10 cellular contexts compared by ENCODE assay signal in the genomic region with DNA sequence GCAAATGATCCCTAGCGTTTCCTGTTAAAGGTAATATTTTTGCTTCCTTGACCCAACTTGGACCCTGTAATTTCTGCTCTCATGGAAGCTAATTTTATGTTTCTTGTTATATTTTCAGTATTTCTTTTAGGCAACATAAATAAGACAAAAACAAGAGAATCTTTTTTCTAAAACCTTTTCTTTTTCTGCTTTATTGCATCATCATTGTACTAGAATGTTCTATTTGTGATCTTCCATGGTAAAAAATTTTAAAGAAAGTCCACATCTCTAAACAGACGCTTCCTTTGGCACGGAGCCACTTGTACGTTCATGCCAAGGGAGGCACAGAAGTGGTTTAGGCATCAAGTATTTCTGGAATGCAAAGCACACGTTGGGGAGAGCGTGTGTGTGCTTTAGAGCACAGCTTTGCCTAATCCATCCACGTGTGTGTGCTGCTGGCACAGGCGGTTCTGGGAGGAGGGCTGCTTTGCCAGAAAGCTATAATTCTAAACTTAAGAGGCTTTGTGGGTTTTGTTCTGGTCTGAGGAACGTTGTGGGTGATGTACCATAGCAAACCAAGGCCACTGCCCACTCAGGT.
DNase-seq lines count a peak whose midpoint lies in the region; ATAC-seq and TF ChIP-seq lines count a peak whose summit lies in the region.
"Had no signal": no experiment of that assay in that cellular context is flagged by ENCODE, and none has a peak within 500 bp of the region (broad histone marks: within the 10 kb centered on the region; RNA-seq: fewer than 3 reads in every experiment).

No MANE protein-coding gene starts in this region.

- H3K14ac ChIP-seq in neuronal stem cell (ENCODE audit: low read length), result no peak overlapping the region

- H3K27me3 Mint-ChIP-seq in natural killer cell (ENCODE audit: low read depth in 2 of 2), result peaks cover 0 to 2% of the 10 kb centered on the region in 2 donors

- H2BK15ac ChIP-seq in neuronal stem cell (ENCODE audit: low read length), result no peak overlapping the region

- no peak for TF ChIP-seq POLR2A in tibial nerve (IDR thresholded peaks at IDR 0.05)

- H3K9ac ChIP-seq in neuronal stem cell (ENCODE audit: low read depth, low read length, poor library complexity), result no peak overlapping the region

- no peak overlapping the region for H2BK12ac ChIP-seq in neuronal stem cell (ENCODE audit: low read length)

- H3K18ac ChIP-seq in neuronal stem cell (ENCODE audit: low read length), result no peak overlapping the region

- no peak overlapping the region for H2AK5ac ChIP-seq in neuronal stem cell (ENCODE audit: low read depth, low read length)

- H3K23ac ChIP-seq in neuronal stem cell (ENCODE audit: low read depth, low read length, poor library complexity), result no peak overlapping the region

- H3K27ac ChIP-seq in tibial nerve, result peak overlapping the region; percentile 21 to 79 (median 61)
- no peak overlapping the region for H3K27ac ChIP-seq in neuronal stem cell (replicated peaks; ENCODE audit: low read length)
- H3K27ac ChIP-seq: 22Rv1 had no signal

- H3K79me1 ChIP-seq in neuronal stem cell (ENCODE audit: low read depth, low read length), result no peaks in the 10 kb centered on the region

- no peak overlapping the region for H2BK5ac ChIP-seq in neuronal stem cell (ENCODE audit: low read length)

- no peak overlapping the region for H3K4me3 ChIP-seq in tibial nerve
- H3K4me3 ChIP-seq in neuronal stem cell (ENCODE audit: low read length in 2 of 2), result no peak overlapping the region

- DNase-seq in DMS53 (lab: John Stamatoyannopoulos, UW) (peak; percentile 49), DMS53 treated with DMSO at 0.1 percent for 48 hours (lab: John Stamatoyannopoulos, UW; ENCODE audit: unreplicated experiment) (no peak), amniotic epithelial cell (ENCODE audit: low read depth) (peak; percentile 98), iPS-NIHi11 (ENCODE audit: low spot score) (peak; percentile 29), tibial nerve (ENCODE audit: low spot score in 2 of 2) (peak; percentile 52 to 54), neuronal stem cell (ENCODE audit: low spot score) (no peak), natural killer cell (no peak)

- H3K9me3 Mint-ChIP-seq in natural killer cell, result no peaks in the 10 kb centered on the region
- H3K9me3 Mint-ChIP-seq: T-helper 1 cell treated with Interleukin-12 subunit alpha and Interleukin-12 subunit beta and Interleukin-4 antibody, amounts not matched to agents 30 μg/mL and 1 μg/mL, for 36 hours had no signal

- peaks cover 0 to 4% of the 10 kb centered on the region in 2 donors for H3K4me1 Mint-ChIP-seq in natural killer cell

- H2AFZ ChIP-seq in neuronal stem cell (ENCODE audit: low read length), result no peak overlapping the region

- peak in 1 of 2 donors; percentile 72 for TF ChIP-seq EP300 in tibial nerve (IDR thresholded peaks at IDR 0.05)

- ATAC-seq in HG02678 (IDR thresholded peaks at IDR 0.05; ENCODE audit: unreplicated experiment) (no peak), natural killer cell (no peak)

- no peak overlapping the region for H2BK120ac ChIP-seq in neuronal stem cell (ENCODE audit: low read depth, low read length)

- H3K4me1 ChIP-seq in tibial nerve (peaks cover 0 to 31% (median 12%) of the 10 kb centered on the region in 4 donors), neuronal stem cell (ENCODE audit: control insufficient read depth in 2 of 2, insufficient read depth in 1 of 2, low read depth in 1 of 2, low read length in 2 of 2) (peaks cover 0 to 4% of the 10 kb centered on the region in 2 donors)

- H4K91ac ChIP-seq in neuronal stem cell (ENCODE audit: low read depth, low read length, poor library complexity), result no peak overlapping the region

- H3K36me3 ChIP-seq in tibial nerve (no peaks in the 10 kb centered on the region), neuronal stem cell (replicated peaks in 1 of 2; ENCODE audit: control insufficient read depth in 2 of 2, insufficient read depth in 2 of 2, low read length in 2 of 2) (no peaks in the 10 kb centered on the region)

- H3K27me3 ChIP-seq in tibial nerve (no peaks in the 10 kb centered on the region), neuronal stem cell (ENCODE audit: control insufficient read depth in 3 of 3, insufficient read depth in 3 of 3, low read depth in 1 of 3, low read length in 3 of 3) (no peaks in the 10 kb centered on the region)

- no peak overlapping the region for H3K4me2 ChIP-seq in neuronal stem cell (ENCODE audit: insufficient read depth, low read length, poor library complexity, severe bottlenecking)

- intact Hi-C loops in natural killer cell (cut with micrococcal nuclease), result no loop called here

- no peak overlapping the region for H3K27ac Mint-ChIP-seq in natural killer cell
- H3K27ac Mint-ChIP-seq: T-helper 1 cell treated with Interleukin-12 subunit alpha and Interleukin-12 subunit beta and Interleukin-4 antibody, amounts not matched to agents 30 μg/mL and 1 μg/mL, for 36 hours had no signal

- 13 to 19% methylated on average over 9 of the region's 9 CpGs for WGBS in tibial nerve, 2 donors
- no CpG with 5 or more reads among the region's 9 CpGs for WGBS in neuronal stem cell (ENCODE audit: extremely low coverage in 2 of 2, insufficient read length in 2 of 2, insufficient replicate concordance in 1 of 2), 2 donors

- no peak overlapping the region for H3K4me3 Mint-ChIP-seq in natural killer cell
- H3K4me3 Mint-ChIP-seq: T-helper 1 cell treated with Interleukin-12 subunit alpha and Interleukin-12 subunit beta and Interleukin-4 antibody, amounts not matched to agents 30 μg/mL and 1 μg/mL, for 36 hours had no signal

- no peak overlapping the region for H4K8ac ChIP-seq in neuronal stem cell (ENCODE audit: low read depth, low read length)

- TF ChIP-seq CTCF in tibial nerve (IDR thresholded peaks at IDR 0.05), result no peak
- no peak for TF ChIP-seq CTCF in natural killer cell (IDR thresholded peaks at IDR 0.05)

- H3K4ac ChIP-seq in neuronal stem cell (ENCODE audit: low read length), result no peak overlapping the region

- no peaks in the 10 kb centered on the region for H3K36me3 Mint-ChIP-seq in natural killer cell

- no peaks in the 10 kb centered on the region for H3K9me3 ChIP-seq in tibial nerve
- no peaks in the 10 kb centered on the region for H3K9me3 ChIP-seq in neuronal stem cell (replicated peaks in 1 of 2; ENCODE audit: control insufficient read depth in 2 of 2, insufficient read depth in 1 of 2, low read depth in 1 of 2, low read length in 2 of 2)

Comparison
In these comparisons a context has a peak if more than half of its experiments do, and no peak if none do; other contexts are left out.
1. DNase-seq: peak in DMS53 (single experiment), amniotic epithelial cell (single experiment), iPS-NIHi11 (single experiment) and tibial nerve (2 of 2); none in DMS53 treated with DMSO at 0.1 percent for 48 hours (single experiment), neuronal stem cell (single experiment) and natural killer cell (single experiment).